13 cellular contexts compared by ENCODE assay signal in genomic region chr2:102106133-102106556, GRCh38. TPM values are rescaled to one million over a fixed set of nuclear protein-coding genes. Genes with fewer than 3 reads are reported as not detected.
DNase-seq lines count a peak whose midpoint lies in the region; ATAC-seq and TF ChIP-seq lines count a peak whose summit lies in the region.
"Had no signal": no experiment of that assay in that cellular context is flagged by ENCODE, and none has a peak within 500 bp of the region (broad histone marks: within the 10 kb centered on the region; RNA-seq: fewer than 3 reads in every experiment).

No MANE protein-coding gene starts in this region.

- peaks cover 5 to 10% of the 10 kb centered on the region in 2 donors for H3K27me3 Mint-ChIP-seq in T-cell

- 38 to 61% methylated on average over 5 of the region's 5 CpGs for WGBS in lung, 2 donors

- H3K9me3 Mint-ChIP-seq in T-cell = peaks cover 0 to 5% (median 0%) of the 10 kb centered on the region in 3 donors

- no peak overlapping the region for H3K4me3 Mint-ChIP-seq in T-cell

- no peak overlapping the region for H2AFZ ChIP-seq in ACC112 (ENCODE audit: low read length, unreplicated experiment)

- ATAC-seq in lung (ENCODE audit: insufficient read depth, low FRiP score) (peak; percentile 17), T-cell (replicated peaks in 1 of 4) (no peak)
- ATAC-seq: naive thymus-derived CD4-positive, alpha-beta T cell had no signal

- CTCF ChIA-PET in T-cell (lab: Charles Lee) = interaction anchor here in 1 of 2 donors (0.5 kb wide), 1 partner anchor 102 kb away, joined by 7 read pairs; no protein-coding TSS in a partner anchor

- H3K4me1 ChIP-seq in ACC112 (ENCODE audit: control insufficient read depth, insufficient read depth, low read length, unreplicated experiment) = peaks cover 58% of the 10 kb centered on the region
- H3K4me1 ChIP-seq in lung (ENCODE audit: control insufficient read depth in 2 of 2, insufficient read depth in 2 of 2, low read length in 2 of 2) = peaks cover 0 to 17% of the 10 kb centered on the region in 2 donors
- peaks cover 0 to 34% (median 5%) of the 10 kb centered on the region in 4 donors for H3K4me1 ChIP-seq in tibial artery

- peak overlapping the region; percentile 98 for H3K27ac ChIP-seq in ACC112 (ENCODE audit: low read depth, low read length)
- H3K27ac ChIP-seq in lung (ENCODE audit: low read depth in 1 of 2, low read length in 1 of 2) = no peak overlapping the region
- H3K27ac ChIP-seq in tibial artery = no peak overlapping the region
- H3K27ac ChIP-seq: C4-2B, testis had no signal

- peaks cover 28% of the 10 kb centered on the region for H3K36me3 ChIP-seq in ACC112 (ENCODE audit: insufficient read depth, low read length)
- H3K36me3 ChIP-seq in lung (ENCODE audit: control insufficient read depth in 2 of 2, insufficient read depth in 2 of 2, low read length in 2 of 2) = no peaks in the 10 kb centered on the region
- no peaks in the 10 kb centered on the region for H3K36me3 ChIP-seq in tibial artery

- H3K4me3 ChIP-seq in ACC112 (ENCODE audit: low read depth, low read length) (peak overlapping the region; percentile 88), epithelial cell of esophagus (ENCODE audit: low read length) (no peak overlapping the region), lung (peak overlapping the region; percentile 26), tibial artery (no peak overlapping the region)
- H3K4me3 ChIP-seq: testis had no signal

- peaks cover 12 to 17% (median 12%) of the 10 kb centered on the region in 3 donors for H3K4me1 Mint-ChIP-seq in T-cell

- TF ChIP-seq CTCF in epithelial cell of esophagus (IDR thresholded peaks at IDR 0.05; ENCODE audit: insufficient read depth, low read depth, low read length, missing control alignments) = no peak
- TF ChIP-seq CTCF in lung (IDR thresholded peaks at IDR 0.05; ENCODE audit: control extremely low read depth, extremely low read depth) = no peak
- no peak for TF ChIP-seq CTCF in tibial artery (IDR thresholded peaks at IDR 0.05)

- intact Hi-C loops in tibial artery (cut with DNase I; ENCODE audit: low total_unique reads) = no loop called here

- POLR2A ChIA-PET in T-cell (lab: Charles Lee) = interaction anchor here (0.6 to 0.7 kb wide), 2 partner anchors 10 to 167 kb away, joined by 3 read pairs; no protein-coding TSS in a partner anchor

- H3K79me2 ChIP-seq in ACC112 (ENCODE audit: control insufficient read depth, insufficient read depth, low read length, unreplicated experiment) = peaks cover 66% of the 10 kb centered on the region

- H3K9me3 ChIP-seq in lung (ENCODE audit: control insufficient read depth in 2 of 2, insufficient read depth in 1 of 2, low read length in 1 of 2) = no peaks in the 10 kb centered on the region
- no peaks in the 10 kb centered on the region for H3K9me3 ChIP-seq in tibial artery
- H3K9me3 ChIP-seq: testis had no signal

- H3K27ac Mint-ChIP-seq in T-cell = no peak overlapping the region
- H3K27ac Mint-ChIP-seq: naive thymus-derived CD4-positive, alpha-beta T cell had no signal

- H3K27me3 ChIP-seq in ACC112 (ENCODE audit: insufficient read depth, low read length) (no peaks in the 10 kb centered on the region), lung (ENCODE audit: control insufficient read depth, insufficient read depth) (no peaks in the 10 kb centered on the region), tibial artery (no peaks in the 10 kb centered on the region)
- H3K27me3 ChIP-seq: testis had no signal

- H3K36me3 Mint-ChIP-seq in T-cell = no peaks in the 10 kb centered on the region
- H3K36me3 Mint-ChIP-seq: naive thymus-derived CD4-positive, alpha-beta T cell had no signal

- peak; percentile 13 for DNase-seq in HT-29 (ENCODE audit: low spot score)
- peak; percentile 66 for DNase-seq in epithelial cell of esophagus (ENCODE audit: low read depth)
- DNase-seq in lung (ENCODE audit: low spot score) = no peak
- DNase-seq in T-cell = no peak
- DNase-seq in NCI-H748 treated with DMSO at 0.1 percent for 48 hours (lab: John Stamatoyannopoulos, UW) = no peak
- DNase-seq in tibial artery = no peak
- no peak for DNase-seq in stimulated activated CD8-positive, alpha-beta memory T cell treated with anti-CD3 and anti-CD28 coated beads, Interleukin-4, amount 100 ng/mL, for 48 hours
- DNase-seq: naive thymus-derived CD4-positive, alpha-beta T cell; NCI-H1105 treated with DMSO at 0.1 percent for 48 hours; stimulated activated CD4-positive, alpha-beta T cell treated with anti-CD3 and anti-CD28 coated beads, Interleukin-4, amount 100 ng/mL, for 4 hours; testis had no signal

RNA-seq across cellular contexts. Expression of gene IL1R1, which starts 36.4 kb away (rescaled TPM):
- total RNA-seq in HT-29 (2014; rRNA removed; shearing (Covaris generic)) = 0.31 and 0.61 TPM in 2 replicates
- total RNA-seq in lung (100 to 1,000 TPM; 111 to 163 TPM), T-cell (1 to 10 TPM in 4 of 5 donors, under 1 TPM in 1; 0.43 to 4.5 (median 1.7) TPM)
- 100 to 1,000 TPM in 1 of 2 donors, 10 to 100 TPM in 1; 97.0 to 182 TPM for polyA plus RNA-seq in lung
- polyA plus RNA-seq: naive thymus-derived CD4-positive, alpha-beta T cell had no signal

Comparison
In these comparisons a context has a peak if more than half of its experiments do, and no peak if none do; other contexts are left out.
1. H3K4me3 ChIP-seq: peak in ACC112 (single experiment) and lung (single experiment); none in epithelial cell of esophagus (single experiment) and tibial artery (0 of 2).
2. DNase-seq: peak in HT-29 (single experiment) and epithelial cell of esophagus (single experiment); none in lung (single experiment), T-cell (0 of 34), NCI-H748 treated with DMSO at 0.1 percent for 48 hours (single experiment), tibial artery (0 of 2) and stimulated activated CD8-positive, alpha-beta memory T cell treated with anti-CD3 and anti-CD28 coated beads, Interleukin-4, amount 100 ng/mL, for 48 hours (single experiment).
3. RNA of gene IL1R1, which starts 36.4 kb away (total RNA-seq): 111 to 163 TPM in lung; 0.43 to 4.5 TPM in T-cell and 0.31 to 0.61 TPM in HT-29; every median in the first group is over 10 times any median in the second.